8 cellular contexts compared by ENCODE assay signal in the genomic region with DNA sequence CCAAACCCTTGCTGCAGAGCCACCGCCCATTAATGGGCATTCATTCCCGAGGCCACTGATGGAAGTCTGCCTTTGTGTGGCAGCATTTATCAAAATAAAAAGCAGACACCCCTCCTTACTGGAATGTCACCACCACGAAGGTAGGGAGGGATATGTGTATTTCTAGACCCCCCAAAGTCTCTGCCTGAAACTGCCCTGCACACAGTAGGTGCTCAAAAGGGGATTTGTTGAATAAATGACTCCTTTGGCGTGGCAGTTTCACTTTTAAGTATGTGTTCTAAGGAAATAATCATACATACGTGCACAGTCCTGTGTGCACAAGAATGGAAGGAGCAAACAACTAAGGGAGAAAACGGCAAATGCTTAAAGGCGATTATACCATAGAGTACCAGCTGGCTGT. TPM values are rescaled to one million over a fixed set of nuclear protein-coding genes. Genes with fewer than 3 reads are reported as not detected.
DNase-seq lines count a peak whose midpoint lies in the region; ATAC-seq, FAIRE-seq and TF ChIP-seq lines count a peak whose summit lies in the region.

No MANE protein-coding gene starts in this region.

- H3K4me3 ChIP-seq in NB4 (ENCODE audit: low read depth, low read length), result peak overlapping the region; percentile 71
- peak overlapping the region; percentile 48 for H3K4me3 ChIP-seq in effector memory CD4-positive, alpha-beta T cell (ENCODE audit: insufficient read depth, low read depth, low read length, poor library complexity, severe bottlenecking)

- FAIRE-seq in GM12891 (lab: Jason Lieb, UNC), result no peak

- H3K27ac Mint-ChIP-seq in CD14-positive monocyte (peak overlapping the region; percentile 89 to 96 (median 93)), neural crest cell (ENCODE audit: unreplicated experiment) (peak overlapping the region; percentile 97)

- no peaks in the 10 kb centered on the region for H3K36me3 Mint-ChIP-seq in CD14-positive monocyte
- H3K36me3 Mint-ChIP-seq in neural crest cell (ENCODE audit: low read depth), result no peaks in the 10 kb centered on the region

- no peaks in the 10 kb centered on the region for H3K9me3 ChIP-seq in effector memory CD4-positive, alpha-beta T cell (ENCODE audit: control insufficient read depth, low read length)

- H3K4me1 Mint-ChIP-seq in CD14-positive monocyte, result peaks cover 16% of the 10 kb centered on the region
- H3K4me1 Mint-ChIP-seq in neural crest cell, result peaks cover 21% of the 10 kb centered on the region

- no peaks in the 10 kb centered on the region for H3K27me3 ChIP-seq in effector memory CD4-positive, alpha-beta T cell (replicated peaks; ENCODE audit: control insufficient read depth, insufficient read depth, low read length, poor library complexity, severe bottlenecking)

- H3K27me3 Mint-ChIP-seq in CD14-positive monocyte (ENCODE audit: low read depth in 3 of 3), result peaks cover 0 to 7% (median 1%) of the 10 kb centered on the region in 3 donors
- H3K27me3 Mint-ChIP-seq in neural crest cell (ENCODE audit: low read depth), result no peaks in the 10 kb centered on the region

- no peak for ATAC-seq in GM18868 (IDR thresholded peaks at IDR 0.05; ENCODE audit: unreplicated experiment)

- peak overlapping the region; percentile 84 for H3K27ac ChIP-seq in effector memory CD4-positive, alpha-beta T cell (ENCODE audit: insufficient read depth, low read length, poor library complexity, severe bottlenecking)

- no peaks in the 10 kb centered on the region for H3K36me3 ChIP-seq in effector memory CD4-positive, alpha-beta T cell (ENCODE audit: control insufficient read depth, insufficient read depth, low read length)

- no peak for TF ChIP-seq POLR2A in NB4 (IDR thresholded peaks at IDR 0.05; ENCODE audit: extremely low read depth, insufficient read length)
- TF ChIP-seq POLR2A in GM12891 (IDR thresholded peaks at IDR 0.05; ENCODE audit: low read depth, low read length), result no peak

- peaks cover 4% of the 10 kb centered on the region for H3K4me1 ChIP-seq in effector memory CD4-positive, alpha-beta T cell (ENCODE audit: control insufficient read depth, insufficient read depth, low read length, poor library complexity, severe bottlenecking)

- H3K9me3 Mint-ChIP-seq in CD14-positive monocyte (peaks cover 0 to 6% (median 0%) of the 10 kb centered on the region in 7 donors), neural crest cell (peaks cover 6% of the 10 kb centered on the region)

- DNase-seq in CD14-positive monocyte (ENCODE audit: low spot score) (no peak), NB4 (ENCODE audit: low read depth) (peak; percentile 6), neural crest cell (ENCODE audit: low read depth, low spot score) (no peak), GM12891 (ENCODE audit: insufficient read length, low spot score) (no peak), SKM-1 (lab: John Stamatoyannopoulos, UW; ENCODE audit: unreplicated experiment) (no peak), occipital lobe (lab: John Stamatoyannopoulos, UW) (no peak)
- DNase-seq in effector memory CD4-positive, alpha-beta T cell, result no peak

- TF ChIP-seq CTCF in CD14-positive monocyte (IDR thresholded peaks at IDR 0.05), result no peak
- TF ChIP-seq CTCF in NB4 (IDR thresholded peaks at IDR 0.05; ENCODE audit: low read depth, low read length), result no peak
- no peak for TF ChIP-seq CTCF in neural crest cell (conservative IDR thresholded peaks at IDR 0.05)

- intact Hi-C loops in CD14-positive monocyte (cut with micrococcal nuclease), result loop anchor here in 1 of 2 donors (5.0 kb wide), 1 partner anchor 64 kb away; a partner anchor contains a TSS

- peak overlapping the region; percentile 77 to 95 for H3K4me3 Mint-ChIP-seq in CD14-positive monocyte
- H3K4me3 Mint-ChIP-seq in neural crest cell, result peak overlapping the region; percentile 91

TF ChIP-seq in GM12891, 5 proteins besides CTCF, POLR2A, EP300 and RAD21:
- no peak for TF ChIP-seq TAF1 (IDR thresholded peaks at IDR 0.05; ENCODE audit: low read depth, low read length)
- no peak for TF ChIP-seq PAX5 (IDR thresholded peaks at IDR 0.05; ENCODE audit: insufficient read depth, low read length, severe bottlenecking)
- TF ChIP-seq SPI1 (IDR thresholded peaks at IDR 0.05; ENCODE audit: low read depth, low read length), result no peak
- no peak for TF ChIP-seq POU2F2 (IDR thresholded peaks at IDR 0.05; ENCODE audit: low read depth, low read length)
- no peak for TF ChIP-seq POLR2AphosphoS5 (IDR thresholded peaks at IDR 0.05; ENCODE audit: low read depth, low read length)

RNA-seq across cellular contexts. Expression of a gene that starts 23.6 kb away (rescaled TPM):
- polyA plus RNA-seq in CD14-positive monocyte, result not detected
- not detected in 2 replicates for total RNA-seq in neural crest cell
- polyA plus RNA-seq in GM12891 (2012; ENCODE audit: low read depth, missing spikeins), result not detected
- not detected for total RNA-seq in occipital lobe

RNA-seq across cellular contexts. Expression of a gene that starts 41.4 kb away (rescaled TPM):
- 1 to 10 TPM; 2.9 to 3.4 TPM for polyA plus RNA-seq in CD14-positive monocyte
- total RNA-seq in neural crest cell (20.4 and 20.8 TPM in 2 replicates), occipital lobe (2.8 TPM)
- 14.2 TPM for polyA plus RNA-seq in GM12891 (2012; ENCODE audit: low read depth, missing spikeins)

RNA-seq across cellular contexts. Expression of a gene that starts 48.5 kb away (rescaled TPM):
- not detected for polyA plus RNA-seq in CD14-positive monocyte
- total RNA-seq in neural crest cell (not detected in 2 replicates), occipital lobe (0.31 TPM)
- polyA plus RNA-seq in GM12891 (2012; ENCODE audit: low read depth, missing spikeins), result not detected

RNA-seq across cellular contexts. Expression of a gene that starts 54.3 kb away (rescaled TPM):
- polyA plus RNA-seq in CD14-positive monocyte, result 10 to 100 TPM; 22.8 to 38.0 TPM
- 0.64 and 0.70 TPM in 2 replicates for total RNA-seq in neural crest cell
- 60.7 TPM for polyA plus RNA-seq in GM12891 (2012; ENCODE audit: low read depth, missing spikeins)
- 0.16 TPM for total RNA-seq in occipital lobe
